8 cellular contexts compared by ENCODE assay signal in genomic region chr10:68550747-68551411, GRCh38. TPM values are rescaled to one million over a fixed set of nuclear protein-coding genes. Genes with fewer than 3 reads are reported as not detected.
DNase-seq lines count a peak whose midpoint lies in the region; ATAC-seq and TF ChIP-seq lines count a peak whose summit lies in the region.

No MANE protein-coding gene starts in this region.

- DNase-seq in DMS79 treated with DMSO at 0.1 percent for 48 hours (lab: John Stamatoyannopoulos, UW) (peak; percentile 11), DMS79 (lab: John Stamatoyannopoulos, UW) (no peak), MV-4-11 (lab: John Stamatoyannopoulos, UW) (peak; percentile 57), coronary artery (ENCODE audit: low spot score) (no peak), tibial artery (peak in 1 of 2 donors; percentile 41)

- H3K4me2 ChIP-seq in SU-DHL-6 (ENCODE audit: low read depth, low read length, poor library complexity, severe bottlenecking) = no peak overlapping the region

- no peaks in the 10 kb centered on the region for H3K79me2 ChIP-seq in SU-DHL-6 (ENCODE audit: insufficient read depth, low read length)

- no peaks in the 10 kb centered on the region for H4K20me1 ChIP-seq in SU-DHL-6 (ENCODE audit: low read depth, low read length)

- H2AFZ ChIP-seq in SU-DHL-6 (ENCODE audit: low read depth, low read length, severe bottlenecking) = no peak overlapping the region

- intact Hi-C loops in tibial artery (cut with DNase I; ENCODE audit: low total_unique reads) = no loop called here

- peak; percentile 64 for ATAC-seq in GM21825 (IDR thresholded peaks at IDR 0.05; ENCODE audit: unreplicated experiment)

- peak; percentile 44 for TF ChIP-seq CTCF in SU-DHL-6 (IDR thresholded peaks at IDR 0.05; ENCODE audit: insufficient read depth, low read length, poor library complexity, severe bottlenecking)
- TF ChIP-seq CTCF in coronary artery (IDR thresholded peaks at IDR 0.05) = peak; percentile 44
- peak; percentile 74 for TF ChIP-seq CTCF in liver (IDR thresholded peaks at IDR 0.05; ENCODE audit: low read depth, low read length, missing input control)
- peak; percentile 73 to 82 for TF ChIP-seq CTCF in tibial artery (IDR thresholded peaks at IDR 0.05)

- no peaks in the 10 kb centered on the region for H3K9me2 ChIP-seq in SU-DHL-6 (replicated peaks; ENCODE audit: insufficient read depth, low read length)

- no peak overlapping the region for H3K4me3 ChIP-seq in SU-DHL-6 (ENCODE audit: insufficient read depth, low read length, poor library complexity, severe bottlenecking)
- H3K4me3 ChIP-seq in coronary artery = no peak overlapping the region
- no peak overlapping the region for H3K4me3 ChIP-seq in liver (ENCODE audit: low read depth in 1 of 3, low read length in 3 of 3)
- no peak overlapping the region for H3K4me3 ChIP-seq in tibial artery

- H3K27ac ChIP-seq in SU-DHL-6 (ENCODE audit: low read depth, low read length) (no peak overlapping the region), coronary artery (no peak overlapping the region), liver (ENCODE audit: low read depth in 1 of 2, low read length in 2 of 2) (no peak overlapping the region), tibial artery (no peak overlapping the region)

- no peaks in the 10 kb centered on the region for H3K27me3 ChIP-seq in SU-DHL-6 (ENCODE audit: low read length)
- H3K27me3 ChIP-seq in liver (ENCODE audit: control insufficient read depth in 4 of 4, insufficient read depth in 4 of 4, low read length in 3 of 4) = no peaks in the 10 kb centered on the region
- no peaks in the 10 kb centered on the region for H3K27me3 ChIP-seq in tibial artery

- H3F3A ChIP-seq in SU-DHL-6 (ENCODE audit: insufficient read depth) = no peaks in the 10 kb centered on the region

- H3K36me3 ChIP-seq in SU-DHL-6 (ENCODE audit: low read length) = no peaks in the 10 kb centered on the region
- no peaks in the 10 kb centered on the region for H3K36me3 ChIP-seq in liver (ENCODE audit: control insufficient read depth in 4 of 4, insufficient read depth in 3 of 4, low read depth in 1 of 4, low read length in 3 of 4)
- H3K36me3 ChIP-seq in tibial artery = no peaks in the 10 kb centered on the region

- H3K4me1 ChIP-seq in liver (ENCODE audit: control insufficient read depth in 4 of 4, insufficient read depth in 4 of 4, low read length in 3 of 4) (no peaks in the 10 kb centered on the region), tibial artery (no peaks in the 10 kb centered on the region)

- H3K9ac ChIP-seq in SU-DHL-6 (ENCODE audit: low read length) (no peak overlapping the region), liver (ENCODE audit: low read depth in 1 of 2, low read length in 2 of 2) (no peak overlapping the region)

- WGBS in liver = 80% methylated on average over 5 of the region's 5 CpGs

- H3K9me3 ChIP-seq in SU-DHL-6 (ENCODE audit: insufficient read depth, low read length) = no peaks in the 10 kb centered on the region
- no peaks in the 10 kb centered on the region for H3K9me3 ChIP-seq in liver (ENCODE audit: control insufficient read depth in 4 of 4, low read length in 3 of 4)
- H3K9me3 ChIP-seq in tibial artery = no peaks in the 10 kb centered on the region

- TF ChIP-seq RAD21 in liver (IDR thresholded peaks at IDR 0.05) = peak; percentile 82 to 87

TF ChIP-seq in liver, 16 proteins besides CTCF, POLR2A, EP300 and RAD21:
- TF ChIP-seq, protein P1, sequence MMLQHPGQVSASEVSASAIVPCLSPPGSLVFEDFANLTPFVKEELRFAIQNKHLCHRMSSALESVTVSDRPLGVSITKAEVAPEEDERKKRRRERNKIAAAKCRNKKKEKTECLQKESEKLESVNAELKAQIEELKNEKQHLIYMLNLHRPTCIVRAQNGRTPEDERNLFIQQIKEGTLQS (IDR thresholded peaks at IDR 0.05) = no peak
- TF ChIP-seq MAX (IDR thresholded peaks at IDR 0.05) (no peak), JUND (IDR thresholded peaks at IDR 0.05) (no peak), FOXA2 (IDR thresholded peaks at IDR 0.05) (no peak), HNF4A (conservative IDR thresholded peaks at IDR 0.05) (no peak), SP1 (IDR thresholded peaks at IDR 0.05) (no peak), TAF1 (conservative IDR thresholded peaks at IDR 0.05) (no peak), YY1 (IDR thresholded peaks at IDR 0.05) (no peak), RXRA (IDR thresholded peaks at IDR 0.05) (no peak), HNF4G (IDR thresholded peaks at IDR 0.05) (no peak), REST (IDR thresholded peaks at IDR 0.05) (no peak), NR2F2 (IDR thresholded peaks at IDR 0.05) (no peak), EGR1 (IDR thresholded peaks at IDR 0.05; ENCODE audit: low read depth in 2 of 2) (no peak), GABPA (IDR thresholded peaks at IDR 0.05 in 1 of 2, conservative IDR thresholded peaks at IDR 0.05 in 1 of 2) (no peak), FOXA1 (IDR thresholded peaks at IDR 0.05) (no peak)
- TF ChIP-seq, protein P2, sequence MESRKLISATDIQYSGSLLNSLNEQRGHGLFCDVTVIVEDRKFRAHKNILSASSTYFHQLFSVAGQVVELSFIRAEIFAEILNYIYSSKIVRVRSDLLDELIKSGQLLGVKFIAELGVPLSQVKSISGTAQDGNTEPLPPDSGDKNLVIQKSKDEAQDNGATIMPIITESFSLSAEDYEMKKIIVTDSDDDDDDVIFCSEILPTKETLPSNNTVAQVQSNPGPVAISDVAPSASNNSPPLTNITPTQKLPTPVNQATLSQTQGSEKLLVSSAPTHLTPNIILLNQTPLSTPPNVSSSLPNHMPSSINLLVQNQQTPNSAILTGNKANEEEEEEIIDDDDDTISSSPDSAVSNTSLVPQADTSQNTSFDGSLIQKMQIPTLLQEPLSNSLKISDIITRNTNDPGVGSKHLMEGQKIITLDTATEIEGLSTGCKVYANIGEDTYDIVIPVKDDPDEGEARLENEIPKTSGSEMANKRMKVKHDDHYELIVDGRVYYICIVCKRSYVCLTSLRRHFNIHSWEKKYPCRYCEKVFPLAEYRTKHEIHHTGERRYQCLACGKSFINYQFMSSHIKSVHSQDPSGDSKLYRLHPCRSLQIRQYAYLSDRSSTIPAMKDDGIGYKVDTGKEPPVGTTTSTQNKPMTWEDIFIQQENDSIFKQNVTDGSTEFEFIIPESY (IDR thresholded peaks at IDR 0.05) = no peak

RNA-seq across cellular contexts. Expression of gene TET1, which starts 9.3 kb away (rescaled TPM):
- 1 to 10 TPM; 1.2 to 2.1 TPM for total RNA-seq in liver
- polyA plus RNA-seq in liver = under 1 TPM; 0.06 to 0.33 TPM

RNA-seq across cellular contexts. Expression of gene SLC25A16, which starts 23.6 kb away (rescaled TPM):
- 10 to 100 TPM in 1 of 2 donors, 1 to 10 TPM in 1; 8.4 to 34.7 TPM for total RNA-seq in liver
- polyA plus RNA-seq in liver = 10 to 100 TPM; 10.9 to 14.3 TPM

Comparison
In these comparisons a context has a peak if more than half of its experiments do, and no peak if none do; other contexts are left out.
1. DNase-seq: peak in DMS79 treated with DMSO at 0.1 percent for 48 hours (single experiment) and MV-4-11 (single experiment); none in DMS79 (single experiment) and coronary artery (single experiment).
2. Peak in every context shown above with its lines, with median percentiles within 50 percentile points of each other: CTCF ChIP-seq.